In the genomic region with DNA sequence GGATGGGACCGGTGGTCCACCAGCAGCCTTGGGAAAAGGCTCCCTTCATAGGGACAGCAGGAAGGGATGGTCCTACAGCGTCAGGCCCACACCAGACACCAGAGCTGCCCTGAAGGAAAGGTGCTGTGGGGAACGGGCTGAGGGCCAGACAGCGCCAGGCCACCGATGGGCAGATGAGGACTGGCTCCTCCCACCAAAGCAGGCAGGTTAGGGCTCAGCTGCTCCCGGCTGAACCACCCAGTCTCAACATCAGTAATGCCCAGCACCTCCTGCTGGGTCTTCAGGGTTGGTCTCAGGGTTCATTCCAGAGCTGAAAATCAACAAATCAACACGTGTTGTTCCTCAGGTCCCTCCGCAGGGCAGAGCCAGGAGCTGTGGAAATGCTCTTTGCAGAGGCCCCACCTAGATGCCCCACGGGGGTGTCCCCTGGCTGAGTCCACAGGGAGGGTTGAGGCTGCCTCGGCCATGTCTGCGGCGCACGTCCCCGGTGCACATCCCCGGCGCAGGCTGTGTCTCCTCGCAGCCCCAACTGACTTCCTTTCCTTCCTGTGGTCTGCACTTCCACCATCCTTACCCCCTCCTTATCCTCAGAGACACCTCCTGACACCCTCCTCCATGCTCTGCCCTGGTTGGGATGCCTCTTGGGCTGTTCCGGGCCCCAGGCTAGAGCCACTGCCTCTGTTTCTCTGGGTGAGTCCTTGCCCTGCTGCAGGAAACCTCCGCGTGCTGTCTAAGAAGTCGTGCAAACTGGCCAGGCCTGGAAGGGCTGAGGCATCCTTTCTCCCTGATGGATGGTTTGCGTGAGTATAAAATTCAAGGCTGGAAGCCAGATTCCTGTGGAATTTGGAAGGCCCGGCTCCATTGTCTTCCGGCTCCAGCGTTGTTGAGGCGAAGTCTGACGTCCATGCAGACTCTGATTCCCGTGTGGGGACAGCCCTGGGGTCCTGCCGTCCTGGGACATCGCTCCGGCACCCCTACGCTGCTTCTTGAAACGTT, we compare ENCODE assay signal across 28 cellular contexts. TPM values are rescaled to one million over a fixed set of nuclear protein-coding genes. Genes with fewer than 3 reads are reported as not detected.
DNase-seq lines count a peak whose midpoint lies in the region; ATAC-seq, FAIRE-seq and TF ChIP-seq lines count a peak whose summit lies in the region.
"Had no signal": no experiment of that assay in that cellular context is flagged by ENCODE, and none has a peak within 500 bp of the region (broad histone marks: within the 10 kb centered on the region; RNA-seq: fewer than 3 reads in every experiment).

No MANE protein-coding gene starts in this region.

- FAIRE-seq in H1 (lab: Jason Lieb, UNC): no peak
- FAIRE-seq: bronchial epithelial cell, small intestine had no signal

- H3K9me3 Mint-ChIP-seq in nephron: peaks cover 3% of the 10 kb centered on the region
- H3K9me3 Mint-ChIP-seq: activated naive CD8-positive, alpha-beta T cell treated with anti-CD3 and anti-CD28 coated beads, Interleukin-2, amount 10 ng/mL, durations not matched to agents 7 days and 5 days; activated T-cell treated with anti-CD3 and anti-CD28 coated beads, Interleukin-2, amount 50 U/mL, for 4 hours; dendritic cell treated with granulocyte-macrophage colony-stimulating factor and Interleukin-4, amounts not matched to agents 40 ng/mL and 50 ng/mL, for 4 days; HFFc6 had no signal

- H4K8ac ChIP-seq in H1 (ENCODE audit: extremely low read depth, insufficient read depth, low read length): no peak overlapping the region; the same call in 1 of the 2 replicates

- TF ChIP-seq RAD21 in H1 (IDR thresholded peaks at IDR 0.05 in 1 of 2, conservative IDR thresholded peaks at IDR 0.05 in 1 of 2; ENCODE audit: low read depth in 2 of 2, low read length in 2 of 2): no peak

- H3K27ac Mint-ChIP-seq in nephron: peak overlapping the region in 2 of 3 experiments; percentile 36 to 37
- H3K27ac Mint-ChIP-seq: activated naive CD8-positive, alpha-beta T cell treated with anti-CD3 and anti-CD28 coated beads, Interleukin-2, amount 10 ng/mL, durations not matched to agents 7 days and 5 days; dendritic cell treated with granulocyte-macrophage colony-stimulating factor and Interleukin-4, amounts not matched to agents 40 ng/mL and 50 ng/mL, for 4 days; HFFc6; naive thymus-derived CD8-positive, alpha-beta T cell; progenitor cell of endocrine pancreas had no signal

- no peak overlapping the region for H4K5ac ChIP-seq in H1 (ENCODE audit: insufficient read length, low read depth, low read length)

- no peak overlapping the region for H3K4me2 ChIP-seq in H1 (ENCODE audit: insufficient read depth in 1 of 2, low read depth in 2 of 2, low read length in 2 of 2)

- H2AFZ ChIP-seq in H1 (ENCODE audit: low read length): no peak overlapping the region

- H3K79me1 ChIP-seq in H1 (ENCODE audit: low read depth, low read length): no peaks in the 10 kb centered on the region

- WGBS in H1 (ENCODE audit: extremely low coverage in 1 of 2, insufficient coverage in 1 of 2, insufficient read length in 1 of 2, insufficient replicate concordance in 2 of 2, low coverage in 1 of 2, low lambda C conversion rate in 2 of 2, missing lambda C conversion rate in 1 of 2), 2 experiments: 90% methylated on average over 33 of the region's 33 CpGs; no CpG with 5 or more reads in 1 of the 2 experiments

- H4K91ac ChIP-seq in H1 (replicated peaks; ENCODE audit: insufficient read length, low read length): no peak overlapping the region

- H3K56ac ChIP-seq in H1 (replicated peaks; ENCODE audit: insufficient read length, low read depth, low read length): no peak overlapping the region

- H3K27me3 Mint-ChIP-seq in nephron (ENCODE audit: low read depth): peaks cover 55% of the 10 kb centered on the region

- CTCF ChIA-PET in H1 (lab: Charles Lee; ENCODE audit: partially characterized antibody): interaction anchor here (0.6 kb wide), 1 partner anchor 222 kb away, joined by 3 read pairs; no protein-coding TSS in a partner anchor

- no peak overlapping the region for H3K4me3 ChIP-seq in H1 (ENCODE audit: extremely low read depth in 1 of 4, insufficient read depth in 2 of 4, low read depth in 3 of 4, low read length in 4 of 4)
- H3K4me3 ChIP-seq: transverse colon had no signal

- no peak overlapping the region for H3K23ac ChIP-seq in H1 (ENCODE audit: insufficient read length)

- H3K4ac ChIP-seq in H1 (replicated peaks; ENCODE audit: insufficient read length, low read depth, low read length): no peak overlapping the region

- TF ChIP-seq POLR2A in H1 (IDR thresholded peaks at IDR 0.05; ENCODE audit: control extremely low read depth in 1 of 2, low read depth in 2 of 2, low read length in 2 of 2): no peak

- H3K36me3 Mint-ChIP-seq in nephron (ENCODE audit: low read depth): no peaks in the 10 kb centered on the region
- H3K36me3 Mint-ChIP-seq: activated naive CD8-positive, alpha-beta T cell treated with anti-CD3 and anti-CD28 coated beads, Interleukin-2, amount 10 ng/mL, durations not matched to agents 7 days and 5 days had no signal

- POLR2A ChIA-PET in H1 (lab: Charles Lee; ENCODE audit: partially characterized antibody): no interaction called here

- no peak overlapping the region for H3K27ac ChIP-seq in H1 (ENCODE audit: low read depth, low read length)
- H3K27ac ChIP-seq: transverse colon had no signal

- H4K20me1 ChIP-seq in H1 (replicated peaks in 1 of 2; ENCODE audit: control insufficient read depth in 1 of 2, insufficient read depth in 2 of 2, low read length in 2 of 2): no peaks in the 10 kb centered on the region

- H2BK5ac ChIP-seq in H1 (ENCODE audit: low read depth, low read length): 0 out of 2 replicates have a peak overlapping the region, but pooled peaks have one; percentile 24

- H3K36me3 ChIP-seq in H1 (ENCODE audit: control insufficient read depth in 2 of 4, insufficient read depth in 4 of 4, low read length in 3 of 4): no peaks in the 10 kb centered on the region
- H3K36me3 ChIP-seq: transverse colon had no signal

- H2AK5ac ChIP-seq in H1 (ENCODE audit: low read depth, low read length): no peak overlapping the region; the same call in 1 of the 2 replicates

- in situ Hi-C loops in G401 (cut with HindIII; ENCODE audit: low sequenced_read_pairs): no loop called here

- H2BK15ac ChIP-seq in H1 (ENCODE audit: low read length): no peak overlapping the region

- no peak for TF ChIP-seq EP300 in H1 (IDR thresholded peaks at IDR 0.05; ENCODE audit: borderline replicate concordance in 1 of 2, low read depth in 2 of 2, low read length in 2 of 2)

- DNase-seq in AG08396 (ENCODE audit: low spot score): peak; percentile 68
- peak; percentile 13 for DNase-seq in G401 (ENCODE audit: low spot score)
- DNase-seq in H1 (ENCODE audit: low read depth in 1 of 2, low spot score in 2 of 2): no peak
- DNase-seq in NCI-H748 (lab: John Stamatoyannopoulos, UW; ENCODE audit: unreplicated experiment): no peak
- no peak for DNase-seq in DMS153 treated with DMSO at 0.1 percent for 48 hours (lab: John Stamatoyannopoulos, UW; ENCODE audit: unreplicated experiment)
- DNase-seq: activated CD4-positive, CD25-positive, alpha-beta regulatory T cell; activated CD8-positive, alpha-beta memory T cell treated with anti-CD3 and anti-CD28 coated beads for 24 hours; activated naive CD8-positive, alpha-beta T cell treated with anti-CD3 and anti-CD28 coated beads, Interleukin-2, amount 10 ng/mL, durations not matched to agents 7 days and 5 days; activated T-cell treated with anti-CD3 and anti-CD28 coated beads, Interleukin-2, amount 50 U/mL, for 4 hours; foreskin melanocyte; HFFc6; mesenchymal stem cell; naive thymus-derived CD8-positive, alpha-beta T cell; NCI-H2081 treated with DMSO at 0.1 percent for 48 hours; NCI-H446; NK-92 treated with Interleukin-12 subunit alpha and Interleukin-12 subunit beta, amount 100 ng/mL, for 24 hours; small intestine; stimulated activated CD4-positive, alpha-beta T cell treated with anti-CD3 and anti-CD28 coated beads, Interleukin-4, amount 100 ng/mL, for 1 hour; stimulated activated naive CD8-positive, alpha-beta T cell treated with anti-CD3 and anti-CD28 coated beads, Interleukin-15, amount 100 ng/mL, for 72 hours; T1000; transverse colon had no signal

- H2BK20ac ChIP-seq in H1 (ENCODE audit: low read length): no peak overlapping the region

- no peak for ATAC-seq in GM21529 (IDR thresholded peaks at IDR 0.05; ENCODE audit: unreplicated experiment)
- no peak for ATAC-seq in HG02678 (IDR thresholded peaks at IDR 0.05; ENCODE audit: unreplicated experiment)
- ATAC-seq: activated T-cell treated with anti-CD3 and anti-CD28 coated beads, Interleukin-2, amount 50 U/mL, for 4 hours; naive thymus-derived CD8-positive, alpha-beta T cell; SK-N-SH treated with all-trans-retinoic acid at 6 μM for 48 hours had no signal

- H3K27me3 ChIP-seq in H1 (replicated peaks in 1 of 4; ENCODE audit: control insufficient read depth in 3 of 4, extremely low read depth in 1 of 4, insufficient read depth in 3 of 4, low read length in 3 of 4): peaks cover 0 to 5% (median 0%) of the 10 kb centered on the region in 4 experiments; a peak in 2 of 7 replicates

- no peak overlapping the region for H2BK120ac ChIP-seq in H1 (replicated peaks; ENCODE audit: low read depth, low read length)

- H3K14ac ChIP-seq in H1 (ENCODE audit: insufficient read length): no peak overlapping the region

- no peak for TF ChIP-seq CTCF in H1 (IDR thresholded peaks at IDR 0.05; ENCODE audit: control extremely low read depth in 1 of 3, insufficient read depth in 1 of 3, low read depth in 1 of 3, low read length in 3 of 3)
- TF ChIP-seq CTCF in nephron (IDR thresholded peaks at IDR 0.05; ENCODE audit: unreplicated experiment in 3 of 3): no peak

- H3K9me3 ChIP-seq in H1 (ENCODE audit: insufficient read depth in 2 of 2, low read depth in 1 of 2, low read length in 1 of 2): no peaks in the 10 kb centered on the region
- H3K9me3 ChIP-seq: transverse colon had no signal

- peaks cover 13% of the 10 kb centered on the region for H3K4me1 Mint-ChIP-seq in nephron
- H3K4me1 Mint-ChIP-seq: activated naive CD8-positive, alpha-beta T cell treated with anti-CD3 and anti-CD28 coated beads, Interleukin-2, amount 10 ng/mL, durations not matched to agents 7 days and 5 days; stimulated activated naive CD8-positive, alpha-beta T cell treated with anti-CD3 and anti-CD28 coated beads, Interleukin-15, amount 100 ng/mL, for 72 hours had no signal

- peaks cover 0 to 21% (median 12%) of the 10 kb centered on the region in 4 experiments; a peak in 6 of 7 replicates for H3K4me1 ChIP-seq in H1 (replicated peaks in 1 of 4; ENCODE audit: control insufficient read depth in 3 of 4, insufficient read depth in 4 of 4, low read length in 3 of 4)
- H3K4me1 ChIP-seq: transverse colon had no signal

- no peak overlapping the region for H3K9ac ChIP-seq in H1 (replicated peaks in 1 of 4; ENCODE audit: extremely low read depth in 1 of 4, low read depth in 3 of 4, low read length in 3 of 4)

- no peaks in the 10 kb centered on the region for H3K79me2 ChIP-seq in H1 (ENCODE audit: control insufficient read depth in 1 of 2, insufficient read depth in 2 of 2, low read length in 2 of 2)

- H3K23me2 ChIP-seq in H1 (ENCODE audit: low read depth, low read length): no peaks in the 10 kb centered on the region

- H3K4me3 Mint-ChIP-seq in nephron: no peak overlapping the region
- H3K4me3 Mint-ChIP-seq: activated naive CD8-positive, alpha-beta T cell treated with anti-CD3 and anti-CD28 coated beads, Interleukin-2, amount 10 ng/mL, durations not matched to agents 7 days and 5 days; activated T-cell treated with anti-CD3 and anti-CD28 coated beads, Interleukin-2, amount 50 U/mL, for 4 hours; dendritic cell treated with granulocyte-macrophage colony-stimulating factor and Interleukin-4, amounts not matched to agents 40 ng/mL and 50 ng/mL, for 4 days; naive thymus-derived CD8-positive, alpha-beta T cell; stimulated activated naive CD8-positive, alpha-beta T cell treated with anti-CD3 and anti-CD28 coated beads, Interleukin-15, amount 100 ng/mL, for 72 hours had no signal

- H3K18ac ChIP-seq in H1 (ENCODE audit: extremely low read depth, low read length): no peak overlapping the region

- H2BK12ac ChIP-seq in H1 (ENCODE audit: low read depth, low read length): peak overlapping the region; percentile 27; the same call in 1 of the 2 replicates

RNA-seq across cellular contexts. Expression of gene CFAP46, which starts 32.8 kb away (rescaled TPM):
- 6.2 and 11.3 TPM in 2 replicates for total RNA-seq in G401 (2014; rRNA removed; shearing (Covaris generic))
- 3.1 and 4.8 TPM in 2 replicates for total RNA-seq in H1 (2021; fragmentation: NEBNext Ultra II Directional; extraction: Animal tissue kit (Norgen Biotek cat#: 25700))
- polyA plus RNA-seq in H1 (2011; rRNA removed): 2.2 and 2.6 TPM in 2 replicates
- polyA plus RNA-seq in H1 (2011; cell fraction: cytosol; rRNA removed): 2.7 TPM
- 8.9 TPM for polyA plus RNA-seq in H1 (2011; cell fraction: nucleus; rRNA removed)
- 2.5 to 4.7 TPM (median 3.4 TPM) in 4 replicates for polyA plus RNA-seq in H1 (2012, experiment 1 of 2)
- polyA plus RNA-seq in H1 (2012, experiment 2 of 2): 2.7 TPM
- polyA plus RNA-seq in H1 (2013, experiment 1 of 2): 2.8 TPM
- polyA plus RNA-seq in H1 (2013, experiment 2 of 2): 2.5 TPM
- polyA minus RNA-seq in H1 (2011; rRNA and poly(A)+ RNA removed): 3.9 TPM in 2 replicates
- polyA minus RNA-seq in H1 (2011; cell fraction: cytosol; rRNA and poly(A)+ RNA removed): 0.29 TPM
- polyA minus RNA-seq in H1 (2011; cell fraction: nucleus; rRNA and poly(A)+ RNA removed): 5.8 TPM
- total RNA-seq: activated naive CD8-positive, alpha-beta T cell treated with anti-CD3 and anti-CD28 coated beads, Interleukin-2, amount 10 ng/mL, durations not matched to agents 7 days and 5 days; naive thymus-derived CD8-positive, alpha-beta T cell; transverse colon had no signal
- polyA plus RNA-seq: naive thymus-derived CD8-positive, alpha-beta T cell had no signal

Comparison
In these comparisons a context has a peak if more than half of its experiments do, and no peak if none do; other contexts are left out.
1. DNase-seq: peak in AG08396 (single experiment) and G401 (single experiment); none in H1 (0 of 2), NCI-H748 (single experiment) and DMS153 treated with DMSO at 0.1 percent for 48 hours (single experiment).